Comparison of ENCODE assay signal across 8 cellular contexts in the genomic region with DNA sequence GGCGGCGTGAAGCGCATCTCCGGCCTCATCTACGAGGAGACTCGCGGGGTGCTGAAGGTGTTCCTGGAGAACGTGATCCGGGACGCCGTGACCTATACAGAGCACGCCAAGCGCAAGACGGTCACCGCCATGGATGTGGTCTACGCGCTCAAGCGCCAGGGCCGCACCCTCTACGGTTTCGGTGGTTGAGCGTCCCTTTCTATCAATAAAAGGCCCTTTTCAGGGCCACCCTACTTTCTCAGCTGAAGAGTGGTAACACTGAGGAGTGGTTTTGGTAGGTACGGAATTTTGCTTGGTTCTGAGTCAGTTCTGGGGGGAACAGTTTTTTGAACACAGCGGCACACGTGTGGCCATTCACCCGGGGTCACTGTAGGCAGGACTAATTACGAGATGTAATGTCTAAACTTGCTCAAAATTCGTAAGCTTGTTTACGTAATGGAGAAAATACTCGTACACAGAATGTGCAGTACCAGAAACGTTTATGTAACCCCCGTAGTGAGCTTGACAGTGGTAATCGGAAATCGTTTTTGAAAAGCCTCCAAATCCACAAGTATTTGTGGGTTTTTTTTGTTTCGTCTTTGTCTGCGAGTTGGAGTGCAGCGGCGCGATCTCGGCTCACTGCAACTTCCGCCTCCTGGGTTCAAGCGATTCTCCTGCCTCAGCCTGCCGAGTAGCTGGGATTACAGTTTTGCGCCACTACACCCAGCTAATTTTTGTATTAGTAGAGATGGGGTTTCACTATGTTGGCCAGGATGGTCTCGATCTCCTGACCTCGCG.
DNase-seq lines count a peak whose midpoint lies in the region; ATAC-seq and TF ChIP-seq lines count a peak whose summit lies in the region.
"Not testable (repeated sequence)": the region's sequence is repeated elsewhere in the genome, so short reads cannot be mapped to it uniquely, and the experiment has no call there.

No MANE protein-coding gene starts in this region.

- H3K9me2 ChIP-seq in Karpas-422 (replicated peaks; ENCODE audit: insufficient read depth, low read length); neural cell (ENCODE audit: insufficient read depth, low read length): not testable (repeated sequence)

- H3K79me2 ChIP-seq in Karpas-422 (ENCODE audit: low read length): not testable (repeated sequence)
- peaks cover 12% of the 10 kb centered on the region for H3K79me2 ChIP-seq in neural cell (replicated peaks; ENCODE audit: insufficient read depth, low read length)

- H3K27ac ChIP-seq in Karpas-422 (ENCODE audit: low read length): peak overlapping the region; percentile 87
- peak overlapping the region; percentile 92 for H3K27ac ChIP-seq in SJCRH30
- peak overlapping the region; percentile 87 for H3K27ac ChIP-seq in neural cell (ENCODE audit: low read length)
- peak overlapping the region; percentile 84 for H3K27ac ChIP-seq in urinary bladder (ENCODE audit: low read depth)

- H2AFZ ChIP-seq in Karpas-422 (ENCODE audit: low read length); neural cell (ENCODE audit: low read depth, low read length): not testable (repeated sequence)

- not testable (repeated sequence) for H3K9me3 ChIP-seq in Karpas-422 (ENCODE audit: low read length); SJCRH30 (replicated peaks); neural cell (ENCODE audit: low read length)

- H3K9me3 Mint-ChIP-seq in activated naive CD8-positive, alpha-beta T cell (ENCODE audit: low read depth): not testable (repeated sequence)

- H3K4me3 ChIP-seq in Karpas-422 (ENCODE audit: low read length) (peak overlapping the region; percentile 77), SJCRH30 (peak overlapping the region; percentile 90), neural cell (ENCODE audit: low read length) (peak overlapping the region; percentile 71), urinary bladder (ENCODE audit: low read depth, low read length) (peak overlapping the region; percentile 48)

- TF ChIP-seq RAD21 in neural cell (conservative IDR thresholded peaks at IDR 0.05): not testable (repeated sequence)

- DNase-seq in Karpas-422 (peak; percentile 85), SJCRH30 (peak; percentile 43 to 67), foreskin melanocyte (peak; percentile 64)

- H3K27me3 ChIP-seq in Karpas-422 (ENCODE audit: low read length); SJCRH30; neural cell (ENCODE audit: insufficient read depth, low read depth, low read length): not testable (repeated sequence)

- H3K9ac ChIP-seq in Karpas-422 (ENCODE audit: low read length) (peak overlapping the region; percentile 84), neural cell (ENCODE audit: low read length) (peak overlapping the region; percentile 71)

- H3K4me3 Mint-ChIP-seq in activated naive CD8-positive, alpha-beta T cell: peak overlapping the region; percentile 90

- not testable (repeated sequence) for TF ChIP-seq EP300 in neural cell (conservative IDR thresholded peaks at IDR 0.05; ENCODE audit: poor library complexity, severe bottlenecking)

- H3F3A ChIP-seq in neural cell (ENCODE audit: insufficient read depth, low read length, poor library complexity, severe bottlenecking): not testable (repeated sequence)

- not testable (repeated sequence) for H4K20me1 ChIP-seq in Karpas-422 (ENCODE audit: insufficient read depth, low read depth, low read length); neural cell (ENCODE audit: insufficient read depth)

- H3K27ac Mint-ChIP-seq in activated naive CD8-positive, alpha-beta T cell: peak overlapping the region; percentile 94

- H3K36me3 Mint-ChIP-seq in activated naive CD8-positive, alpha-beta T cell: not testable (repeated sequence)

- H3K4me1 ChIP-seq in Karpas-422 (ENCODE audit: low read length): peaks cover 24% of the 10 kb centered on the region
- H3K4me1 ChIP-seq in SJCRH30; urinary bladder (ENCODE audit: insufficient read depth): not testable (repeated sequence)

- ATAC-seq in GM18498 (IDR thresholded peaks at IDR 0.05; ENCODE audit: unreplicated experiment) (peak; percentile 73), HG02588 (IDR thresholded peaks at IDR 0.05; ENCODE audit: unreplicated experiment) (peak; percentile 69)

- not testable (repeated sequence) for H3K36me3 ChIP-seq in Karpas-422 (ENCODE audit: insufficient read depth, low read length); SJCRH30; neural cell (ENCODE audit: insufficient read depth, low read length); urinary bladder (ENCODE audit: insufficient read depth)

- peak overlapping the region; percentile 74 for H3K4me2 ChIP-seq in Karpas-422 (ENCODE audit: low read depth, low read length, poor library complexity, severe bottlenecking)
- H3K4me2 ChIP-seq in neural cell (ENCODE audit: low read length): peak overlapping the region; percentile 77

- TF ChIP-seq CTCF in neural cell (IDR thresholded peaks at IDR 0.05; ENCODE audit: poor library complexity, severe bottlenecking): not testable (repeated sequence)

- WGBS in urinary bladder: 4% methylated on average over 32 of the region's 47 CpGs

- H3K4me1 Mint-ChIP-seq in activated naive CD8-positive, alpha-beta T cell (ENCODE audit: low read depth): peaks cover 22% of the 10 kb centered on the region

- H3K27me3 Mint-ChIP-seq in activated naive CD8-positive, alpha-beta T cell: not testable (repeated sequence)

TF ChIP-seq in neural cell, 6 proteins besides CTCF, POLR2A, EP300 and RAD21:
- TF ChIP-seq REST (IDR thresholded peaks at IDR 0.05; ENCODE audit: borderline replicate concordance) (peak; percentile 46), POLR2AphosphoS5 (IDR thresholded peaks at IDR 0.05) (peak; percentile 43)

Comparison
In these comparisons a context has a peak if more than half of its experiments do, and no peak if none do; other contexts are left out.
1. Peak in every context shown above with its lines: DNase-seq, ATAC-seq, H3K4me3 ChIP-seq and H3K27ac ChIP-seq.